ENCODE assay signal across 19 cellular contexts in the genomic region with DNA sequence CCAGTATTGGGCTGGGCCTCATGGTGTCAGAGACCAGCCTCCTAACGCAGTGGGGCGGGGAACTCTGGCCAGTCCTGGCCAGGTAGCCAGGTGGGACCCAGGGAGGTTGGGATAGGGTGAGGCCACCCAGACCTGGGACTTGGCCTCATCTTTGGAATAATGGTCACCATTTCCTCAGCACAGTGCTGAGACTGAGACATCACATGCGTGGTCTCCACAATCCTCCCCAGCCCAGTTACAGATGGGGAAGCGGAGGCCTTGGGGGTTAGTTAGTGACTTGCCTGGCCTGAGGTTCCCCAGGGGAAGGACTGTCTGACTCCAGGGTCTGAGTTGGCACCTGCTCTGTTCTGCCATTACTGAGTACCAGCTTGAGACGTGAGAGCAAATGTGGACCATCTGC.
DNase-seq lines count a peak whose midpoint lies in the region; ATAC-seq and TF ChIP-seq lines count a peak whose summit lies in the region.
"Had no signal": no experiment of that assay in that cellular context is flagged by ENCODE, and none has a peak within 500 bp of the region (broad histone marks: within the 10 kb centered on the region; RNA-seq: fewer than 3 reads in every experiment).

No MANE protein-coding gene starts in this region.

- no peaks in the 10 kb centered on the region for H3K4me1 ChIP-seq in left ventricle myocardium inferior
- H3K4me1 ChIP-seq in neuronal stem cell (ENCODE audit: control insufficient read depth in 2 of 2, insufficient read depth in 1 of 2, low read depth in 1 of 2, low read length in 2 of 2): peaks cover 0 to 2% of the 10 kb centered on the region in 2 donors
- H3K4me1 ChIP-seq: A549, BE2C had no signal

- peaks cover 55% of the 10 kb centered on the region for H3K27me3 ChIP-seq in left ventricle myocardium inferior (ENCODE audit: low read depth)
- peaks cover 0 to 13% (median 0%) of the 10 kb centered on the region in 3 experiments for H3K27me3 ChIP-seq in neuronal stem cell (ENCODE audit: control insufficient read depth in 3 of 3, insufficient read depth in 3 of 3, low read depth in 1 of 3, low read length in 3 of 3)
- H3K27me3 ChIP-seq: BE2C had no signal

- H3K14ac ChIP-seq in neuronal stem cell (ENCODE audit: low read length): no peak overlapping the region

- H2AFZ ChIP-seq in neuronal stem cell (ENCODE audit: low read length): no peak overlapping the region

- intact Hi-C loops in Right ventricle myocardium superior (cut with DNase I): no loop called here
- intact Hi-C loops in left ventricle myocardium inferior (cut with micrococcal nuclease): no loop called here

- H2BK15ac ChIP-seq in neuronal stem cell (ENCODE audit: low read length): no peak overlapping the region

- H3K27ac ChIP-seq in left ventricle myocardium inferior (replicated peaks): no peak overlapping the region
- H3K27ac ChIP-seq in neuronal stem cell (replicated peaks; ENCODE audit: low read length): no peak overlapping the region
- H3K27ac ChIP-seq: 22Rv1, A549, BLaER1 had no signal

- no peak overlapping the region for H3K4me2 ChIP-seq in neuronal stem cell (ENCODE audit: insufficient read depth, low read length, poor library complexity, severe bottlenecking)
- H3K4me2 ChIP-seq: A549, BLaER1 had no signal

- no peak overlapping the region for H3K9ac ChIP-seq in neuronal stem cell (ENCODE audit: low read depth, low read length, poor library complexity)
- H3K9ac ChIP-seq: BLaER1 had no signal

- DNase-seq in DMS 273 (lab: John Stamatoyannopoulos, UW; ENCODE audit: unreplicated experiment) (peak; percentile 79), DMS 273 treated with DMSO at 0.1 percent for 48 hours (lab: John Stamatoyannopoulos, UW) (no peak), Right ventricle myocardium superior (peak; percentile 12), left ventricle myocardium inferior (no peak), neuronal stem cell (ENCODE audit: low spot score) (no peak), Ammon's horn (ENCODE audit: low spot score) (no peak)
- DNase-seq: AML-193; BE2C; C1 segment of cervical spinal cord; CD4-positive, alpha-beta memory T cell; CD4-positive, CD25-positive, alpha-beta regulatory T cell; CD8-positive, alpha-beta memory T cell; COR-L47; DMS79 treated with DMSO at 0.1 percent for 48 hours; GF-D8 had no signal

- no peak overlapping the region for H2AK5ac ChIP-seq in neuronal stem cell (ENCODE audit: low read depth, low read length)

- TF ChIP-seq CTCF in left ventricle myocardium inferior (IDR thresholded peaks at IDR 0.05; ENCODE audit: borderline replicate concordance): no peak

- H2BK12ac ChIP-seq in neuronal stem cell (ENCODE audit: low read length): no peak overlapping the region

- no CpG with 5 or more reads among the region's 5 CpGs for WGBS in neuronal stem cell (ENCODE audit: extremely low coverage in 2 of 2, insufficient read length in 2 of 2, insufficient replicate concordance in 1 of 2), 2 donors

- no peaks in the 10 kb centered on the region for H3K9me3 ChIP-seq in left ventricle myocardium inferior (replicated peaks)
- no peaks in the 10 kb centered on the region for H3K9me3 ChIP-seq in neuronal stem cell (replicated peaks in 1 of 2; ENCODE audit: control insufficient read depth in 2 of 2, insufficient read depth in 1 of 2, low read depth in 1 of 2, low read length in 2 of 2)
- H3K9me3 ChIP-seq: A549, BE2C, BLaER1 had no signal

- no peak overlapping the region for H2BK5ac ChIP-seq in neuronal stem cell (ENCODE audit: low read length)

- H3K23ac ChIP-seq in neuronal stem cell (ENCODE audit: low read depth, low read length, poor library complexity): peak overlapping the region; percentile 36

- ATAC-seq in Right ventricle myocardium superior (ENCODE audit: poor library complexity) (no peak), GM19035 (IDR thresholded peaks at IDR 0.05; ENCODE audit: unreplicated experiment) (no peak)
- ATAC-seq: A549 had no signal

- H3K36me3 ChIP-seq in left ventricle myocardium inferior: no peaks in the 10 kb centered on the region
- no peaks in the 10 kb centered on the region for H3K36me3 ChIP-seq in neuronal stem cell (replicated peaks in 1 of 2; ENCODE audit: control insufficient read depth in 2 of 2, insufficient read depth in 2 of 2, low read length in 2 of 2)
- H3K36me3 ChIP-seq: BE2C, BLaER1 had no signal

- H2BK120ac ChIP-seq in neuronal stem cell (ENCODE audit: low read depth, low read length): peak overlapping the region; percentile 4

- H3K79me1 ChIP-seq in neuronal stem cell (ENCODE audit: low read depth, low read length): no peaks in the 10 kb centered on the region

- no peak overlapping the region for H3K18ac ChIP-seq in neuronal stem cell (ENCODE audit: low read length)

- H3K4me3 ChIP-seq in left ventricle myocardium inferior (no peak overlapping the region), neuronal stem cell (ENCODE audit: low read length in 2 of 2) (no peak overlapping the region)
- H3K4me3 ChIP-seq: A549, BLaER1 had no signal

- peak overlapping the region; percentile 55 for H3K4ac ChIP-seq in neuronal stem cell (ENCODE audit: low read length)

- H4K8ac ChIP-seq in neuronal stem cell (ENCODE audit: low read depth, low read length): no peak overlapping the region

- H4K91ac ChIP-seq in neuronal stem cell (ENCODE audit: low read depth, low read length, poor library complexity): no peak overlapping the region

Comparison
In these comparisons a context has a peak if more than half of its experiments do, and no peak if none do; other contexts are left out.
1. DNase-seq: peak in DMS 273 (single experiment) and Right ventricle myocardium superior (single experiment); none in DMS 273 treated with DMSO at 0.1 percent for 48 hours (single experiment), left ventricle myocardium inferior (single experiment), neuronal stem cell (single experiment) and Ammon's horn (single experiment).